1 cellular context compared by ENCODE assay signal in the genomic region with DNA sequence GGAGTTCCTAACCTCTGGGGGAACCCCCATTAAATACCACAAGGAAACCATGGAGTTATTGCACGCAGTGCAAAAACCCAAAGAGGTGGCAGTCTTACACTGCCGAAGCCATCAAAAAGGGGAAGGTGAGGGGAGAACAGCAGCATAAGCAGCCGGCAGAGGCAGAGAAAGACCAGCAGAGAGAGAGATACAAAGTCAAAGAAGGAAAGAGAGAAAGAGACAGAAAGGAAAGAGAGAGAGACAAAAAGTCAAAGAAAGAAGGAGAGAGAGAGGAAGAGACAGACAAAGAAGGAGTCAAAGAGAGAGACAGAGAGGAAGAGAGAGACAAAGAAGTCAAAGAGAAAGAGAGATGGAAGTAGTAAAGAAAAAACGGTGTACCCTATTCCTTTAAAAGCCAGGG.
A peak's percentile ranks its signal among the peaks of the same experiment; 100 is the strongest.
TF ChIP-seq lines count a peak whose summit lies in the region.

No MANE protein-coding gene starts in this region.

TF ChIP-seq in K562, 482 proteins besides CTCF, POLR2A, EP300 and RAD21 (continued from another document):
- TF ChIP-seq THRB (CRISPR knock-in tag; conservative IDR thresholded peaks at IDR 0.05): peak; percentile 90
- peak; percentile 63 to 82; a peak in 3 of 4 replicates for TF ChIP-seq MLLT1 (IDR thresholded peaks at IDR 0.05)
